ENCODE assay signal across 1 cellular context in genomic region chr16:29765167-29766032, GRCh38.
A peak's percentile ranks its signal among the peaks of the same experiment; 100 is the strongest.
TF ChIP-seq lines count a peak whose summit lies in the region.

No MANE protein-coding gene starts in this region.

TF ChIP-seq in HCT116, 20 proteins besides CTCF, POLR2A, EP300 and RAD21 (continued from another document):
- 0 out of 2 replicates have a peak, but pooled peaks have one; percentile 8 for TF ChIP-seq JUND (IDR thresholded peaks at IDR 0.05)
- no peak for TF ChIP-seq CEBPB (IDR thresholded peaks at IDR 0.05; ENCODE audit: low read depth)
